11 cellular contexts compared by ENCODE assay signal in the genomic region with DNA sequence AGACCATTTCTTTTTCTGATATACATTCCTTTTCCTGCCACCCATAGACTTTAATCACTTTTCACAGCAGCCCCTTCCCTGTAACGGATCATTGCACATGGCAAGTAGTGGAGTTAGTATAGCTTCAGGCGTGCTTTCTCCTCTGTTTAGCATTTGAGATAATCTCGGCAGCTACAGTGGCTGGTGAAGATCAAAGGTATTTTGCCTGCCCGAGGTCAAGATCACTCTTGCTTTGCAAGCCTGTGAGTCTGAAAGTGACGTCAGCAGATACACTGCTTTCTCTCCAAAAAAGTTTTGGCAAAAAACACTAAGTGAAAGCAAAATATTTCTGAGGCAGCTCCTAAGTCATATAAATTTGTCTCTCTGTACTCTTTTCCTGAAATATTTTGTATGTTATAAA.
DNase-seq lines count a peak whose midpoint lies in the region; ATAC-seq and TF ChIP-seq lines count a peak whose summit lies in the region.
"Had no signal": no experiment of that assay in that cellular context is flagged by ENCODE, and none has a peak within 500 bp of the region (broad histone marks: within the 10 kb centered on the region; RNA-seq: fewer than 3 reads in every experiment).

No MANE protein-coding gene starts in this region.

- H3K4me3 Mint-ChIP-seq in activated naive CD8-positive, alpha-beta T cell treated with anti-CD3 and anti-CD28 coated beads, Interleukin-2, amount 50 U/mL, for 24 hours = no peak overlapping the region

- H3K27ac Mint-ChIP-seq in activated naive CD8-positive, alpha-beta T cell treated with anti-CD3 and anti-CD28 coated beads, Interleukin-2, amount 50 U/mL, for 24 hours = no peak overlapping the region
- H3K27ac Mint-ChIP-seq: activated T-helper 2 cell treated with anti-CD3 and anti-CD28 coated beads, Interferon-gamma antibody, Interleukin-2, Interleukin-4, amounts not matched to agents 10 μg/mL and 5 μg/mL and 100 μg/mL, durations not matched to agents 14 hours and 24 hours and 36 hours had no signal

- DNase-seq in ACHN (peak; percentile 30), SK-N-DZ (ENCODE audit: low spot score) (peak; percentile 32), fibroblast of the aortic adventitia (ENCODE audit: low read depth) (peak; percentile 87), mucosa of gallbladder (ENCODE audit: low spot score) (peak; percentile 63), cortex of kidney (lab: John Stamatoyannopoulos, UW) (no peak), ureter (ENCODE audit: low spot score) (no peak)
- no peak for DNase-seq in activated naive CD8-positive, alpha-beta T cell treated with anti-CD3 and anti-CD28 coated beads, Interleukin-2, amount 50 U/mL, for 24 hours
- DNase-seq: Karpas-422, NCI-H2029 treated with DMSO at 0.1 percent for 48 hours had no signal

- no peaks in the 10 kb centered on the region for H3K9me3 Mint-ChIP-seq in activated naive CD8-positive, alpha-beta T cell treated with anti-CD3 and anti-CD28 coated beads, Interleukin-2, amount 50 U/mL, for 24 hours
- H3K9me3 Mint-ChIP-seq: activated T-helper 2 cell treated with anti-CD3 and anti-CD28 coated beads, Interferon-gamma antibody, Interleukin-2, Interleukin-4, amounts not matched to agents 10 μg/mL and 5 μg/mL and 100 μg/mL, durations not matched to agents 14 hours and 24 hours and 36 hours had no signal

- H3K4me3 ChIP-seq in fibroblast of the aortic adventitia (ENCODE audit: low read depth, low read length) = peak overlapping the region; percentile 0

- no peak for ATAC-seq in activated naive CD8-positive, alpha-beta T cell treated with anti-CD3 and anti-CD28 coated beads, Interleukin-2, amount 50 U/mL, for 24 hours
- ATAC-seq in HG03139 (IDR thresholded peaks at IDR 0.05; ENCODE audit: unreplicated experiment) = no peak

- TF ChIP-seq CTCF in fibroblast of the aortic adventitia (IDR thresholded peaks at IDR 0.05; ENCODE audit: insufficient read depth, low read length) = no peak

- no peaks in the 10 kb centered on the region for H3K36me3 Mint-ChIP-seq in activated naive CD8-positive, alpha-beta T cell treated with anti-CD3 and anti-CD28 coated beads, Interleukin-2, amount 50 U/mL, for 24 hours (ENCODE audit: low read depth)

- no peaks in the 10 kb centered on the region for H3K4me1 Mint-ChIP-seq in activated naive CD8-positive, alpha-beta T cell treated with anti-CD3 and anti-CD28 coated beads, Interleukin-2, amount 50 U/mL, for 24 hours

- in situ Hi-C loops in ACHN (cut with HindIII; ENCODE audit: low pct_ligation_motif_present, low pct_unique_long_range_greater_than_20kb, low sequenced_read_pairs) = no loop called here

- H3K27me3 Mint-ChIP-seq in activated naive CD8-positive, alpha-beta T cell treated with anti-CD3 and anti-CD28 coated beads, Interleukin-2, amount 50 U/mL, for 24 hours = no peaks in the 10 kb centered on the region

Comparison
In these comparisons a context has a peak if more than half of its experiments do, and no peak if none do; other contexts are left out.
1. DNase-seq: peak in ACHN (single experiment), SK-N-DZ (single experiment), fibroblast of the aortic adventitia (single experiment) and mucosa of gallbladder (single experiment); none in activated naive CD8-positive, alpha-beta T cell treated with anti-CD3 and anti-CD28 coated beads, Interleukin-2, amount 50 U/mL, for 24 hours (single experiment), cortex of kidney (single experiment) and ureter (single experiment).